ENCODE assay signal across 24 cellular contexts in genomic region chr21:33981341-33982101, GRCh38.
DNase-seq lines count a peak whose midpoint lies in the region; ATAC-seq and TF ChIP-seq lines count a peak whose summit lies in the region.
"Had no signal": no experiment of that assay in that cellular context is flagged by ENCODE, and none has a peak within 500 bp of the region (broad histone marks: within the 10 kb centered on the region; RNA-seq: fewer than 3 reads in every experiment).

No MANE protein-coding gene starts in this region.

- H3K27me3 Mint-ChIP-seq in CD8-positive, alpha-beta T cell (ENCODE audit: low read depth): no peaks in the 10 kb centered on the region
- H3K27me3 Mint-ChIP-seq in activated T-helper 17 cell treated with anti-CD3 and anti-CD28 coated beads, Interleukin-2, amount 50 U/mL, for 72 hours: no peaks in the 10 kb centered on the region
- no peaks in the 10 kb centered on the region for H3K27me3 Mint-ChIP-seq in nephron (ENCODE audit: low read depth)
- H3K27me3 Mint-ChIP-seq in stimulated activated memory B cell treated with anti-CD40 and anti-IgM and Interleukin-4, amounts not matched to agents 10 μg/mL and 1 μg/mL and 100 μg/mL, for 72 hours: no peaks in the 10 kb centered on the region
- H3K27me3 Mint-ChIP-seq: brain had no signal

- H3K4me1 Mint-ChIP-seq in CD8-positive, alpha-beta T cell (ENCODE audit: low read depth): peaks cover 30% of the 10 kb centered on the region
- H3K4me1 Mint-ChIP-seq in activated T-helper 17 cell treated with anti-CD3 and anti-CD28 coated beads, Interleukin-2, amount 50 U/mL, for 72 hours: peaks cover 60% of the 10 kb centered on the region
- H3K4me1 Mint-ChIP-seq in nephron: peaks cover 39% of the 10 kb centered on the region
- H3K4me1 Mint-ChIP-seq in stimulated activated memory B cell treated with anti-CD40 and anti-IgM and Interleukin-4, amounts not matched to agents 10 μg/mL and 1 μg/mL and 100 μg/mL, for 72 hours: peaks cover 42% of the 10 kb centered on the region

- intact Hi-C loops in CD8-positive, alpha-beta T cell (cut with DNase I, micrococcal nuclease): no loop called here

- TF ChIP-seq CTCF in CD8-positive, alpha-beta T cell (IDR thresholded peaks at IDR 0.05): no peak
- TF ChIP-seq CTCF in fibroblast of the aortic adventitia (IDR thresholded peaks at IDR 0.05; ENCODE audit: insufficient read depth, low read length): no peak
- TF ChIP-seq CTCF in nephron (IDR thresholded peaks at IDR 0.05; ENCODE audit: unreplicated experiment in 3 of 3): no peak

- peak overlapping the region; percentile 57 for H3K27ac Mint-ChIP-seq in CD8-positive, alpha-beta T cell
- peak overlapping the region; percentile 3 for H3K27ac Mint-ChIP-seq in activated T-helper 17 cell treated with anti-CD3 and anti-CD28 coated beads, Interleukin-2, amount 50 U/mL, for 72 hours
- peak overlapping the region; percentile 13 to 84 (median 77) for H3K27ac Mint-ChIP-seq in nephron
- H3K27ac Mint-ChIP-seq in stimulated activated memory B cell treated with anti-CD40 and anti-IgM and Interleukin-4, amounts not matched to agents 10 μg/mL and 1 μg/mL and 100 μg/mL, for 72 hours: no peak overlapping the region
- H3K27ac Mint-ChIP-seq: activated T-helper 1 cell treated with anti-CD3 and anti-CD28 coated beads, Interleukin-12 subunit alpha, Interleukin-12 subunit beta, Interleukin-2, Interleukin-4 antibody, amounts not matched to agents 30 ng/mL and 10 ng/mL and 1 ng/mL, durations not matched to agents 14 hours and 24 hours and 36 hours; brain; progenitor cell of endocrine pancreas had no signal

- POLR2A ChIA-PET in CD8-positive, alpha-beta T cell (lab: Charles Lee): no interaction called here

- no peaks in the 10 kb centered on the region for H3K27me3 ChIP-seq in CD8-positive, alpha-beta T cell (ENCODE audit: insufficient read depth, low read length)
- H3K27me3 ChIP-seq: tibial artery had no signal

- ATAC-seq in CD8-positive, alpha-beta T cell: no peak
- no peak for ATAC-seq in activated T-helper 17 cell treated with anti-CD3 and anti-CD28 coated beads, Interleukin-2, amount 50 U/mL, for 72 hours (replicated peaks)
- ATAC-seq in HG02571 (IDR thresholded peaks at IDR 0.05; ENCODE audit: unreplicated experiment): no peak
- ATAC-seq in stimulated activated memory B cell treated with anti-CD40 and anti-IgM and Interleukin-4, amounts not matched to agents 10 μg/mL and 1 μg/mL and 100 μg/mL, for 72 hours: no peak
- ATAC-seq: esophagus mucosa; lower lobe of right lung; stimulated activated naive CD8-positive, alpha-beta T cell treated with anti-CD3 and anti-CD28 coated beads, Interleukin-15, Interleukin-2, amounts not matched to agents 100 U/mL and 50 U/mL, for 24 hours had no signal

- no peak overlapping the region for H3K4me3 ChIP-seq in CD8-positive, alpha-beta T cell (ENCODE audit: low read depth, low read length)
- H3K4me3 ChIP-seq in fibroblast of the aortic adventitia (ENCODE audit: low read depth, low read length): no peak overlapping the region
- H3K4me3 ChIP-seq: lower lobe of right lung, tibial artery had no signal

- no peak overlapping the region for H3K4me3 Mint-ChIP-seq in CD8-positive, alpha-beta T cell
- H3K4me3 Mint-ChIP-seq in activated T-helper 17 cell treated with anti-CD3 and anti-CD28 coated beads, Interleukin-2, amount 50 U/mL, for 72 hours: no peak overlapping the region
- no peak overlapping the region for H3K4me3 Mint-ChIP-seq in nephron
- H3K4me3 Mint-ChIP-seq in stimulated activated memory B cell treated with anti-CD40 and anti-IgM and Interleukin-4, amounts not matched to agents 10 μg/mL and 1 μg/mL and 100 μg/mL, for 72 hours: no peak overlapping the region
- H3K4me3 Mint-ChIP-seq: activated T-helper 1 cell treated with anti-CD3 and anti-CD28 coated beads, Interleukin-12 subunit alpha, Interleukin-12 subunit beta, Interleukin-2, Interleukin-4 antibody, amounts not matched to agents 30 ng/mL and 10 ng/mL and 1 ng/mL, durations not matched to agents 14 hours and 24 hours and 36 hours; brain had no signal

- H3K9me3 Mint-ChIP-seq in CD8-positive, alpha-beta T cell: no peaks in the 10 kb centered on the region
- peaks cover 10% of the 10 kb centered on the region for H3K9me3 Mint-ChIP-seq in activated T-helper 17 cell treated with anti-CD3 and anti-CD28 coated beads, Interleukin-2, amount 50 U/mL, for 72 hours
- H3K9me3 Mint-ChIP-seq in nephron: no peaks in the 10 kb centered on the region
- H3K9me3 Mint-ChIP-seq in stimulated activated memory B cell treated with anti-CD40 and anti-IgM and Interleukin-4, amounts not matched to agents 10 μg/mL and 1 μg/mL and 100 μg/mL, for 72 hours: peaks cover 5% of the 10 kb centered on the region

- no peak for DNase-seq in CD8-positive, alpha-beta T cell
- peak; percentile 86 for DNase-seq in fibroblast of the aortic adventitia (ENCODE audit: low read depth)
- no peak for DNase-seq in stimulated activated naive CD4-positive, alpha-beta T cell treated with Interleukin-2 at 50 U/mL for 16 hours (lab: John Stamatoyannopoulos, UW)
- DNase-seq in NCI-H1417 treated with DMSO at 0.1 percent for 48 hours (lab: John Stamatoyannopoulos, UW): no peak
- DNase-seq: activated CD4-positive, alpha-beta T cell treated with anti-CD3 and anti-CD28 coated beads, Interleukin-2, amount 50 U/mL, for 1 hour; C1 segment of cervical spinal cord; Calu3; H7; KG1; lower lobe of right lung; MM.1S; NCI-H187 treated with DMSO at 0.1 percent for 48 hours; stimulated activated CD4-positive, alpha-beta T cell treated with anti-CD3 and anti-CD28 coated beads, Interleukin-2, amount 100 ng/mL, for 48 hours; stimulated activated naive CD8-positive, alpha-beta T cell treated with anti-CD3 and anti-CD28 coated beads, Interleukin-15, Interleukin-2, amounts not matched to agents 100 U/mL and 50 U/mL, for 24 hours; WERI-Rb-1 had no signal

- H3K36me3 ChIP-seq in CD8-positive, alpha-beta T cell (ENCODE audit: insufficient read depth, low read length): no peaks in the 10 kb centered on the region
- H3K36me3 ChIP-seq: lower lobe of right lung, tibial artery, WERI-Rb-1 had no signal

- H3K27ac ChIP-seq in CD8-positive, alpha-beta T cell (ENCODE audit: low read depth, low read length): no peak overlapping the region
- H3K27ac ChIP-seq: lower lobe of right lung, tibial artery, WERI-Rb-1 had no signal

- CTCF ChIA-PET in CD8-positive, alpha-beta T cell (lab: Charles Lee): interaction anchor here (1.5 kb wide), 1 partner anchor 57 kb away, joined by 7 read pairs; no protein-coding TSS in a partner anchor

- H3K36me3 Mint-ChIP-seq in CD8-positive, alpha-beta T cell: no peaks in the 10 kb centered on the region
- peaks cover 21% of the 10 kb centered on the region for H3K36me3 Mint-ChIP-seq in activated T-helper 17 cell treated with anti-CD3 and anti-CD28 coated beads, Interleukin-2, amount 50 U/mL, for 72 hours (ENCODE audit: low read depth)
- no peaks in the 10 kb centered on the region for H3K36me3 Mint-ChIP-seq in nephron (ENCODE audit: low read depth)
- no peaks in the 10 kb centered on the region for H3K36me3 Mint-ChIP-seq in stimulated activated memory B cell treated with anti-CD40 and anti-IgM and Interleukin-4, amounts not matched to agents 10 μg/mL and 1 μg/mL and 100 μg/mL, for 72 hours

- H3K9me3 ChIP-seq in CD8-positive, alpha-beta T cell (ENCODE audit: low read length): no peaks in the 10 kb centered on the region
- H3K9me3 ChIP-seq: lower lobe of right lung, tibial artery had no signal

- H3K4me1 ChIP-seq in CD8-positive, alpha-beta T cell (ENCODE audit: insufficient read depth, low read length): peaks cover 22% of the 10 kb centered on the region
